Comparison of ENCODE assay signal across 15 cellular contexts in genomic region chr14:21057803-21058675, GRCh38. TPM values are rescaled to one million over a fixed set of nuclear protein-coding genes. Genes with fewer than 3 reads are reported as not detected.
A peak's percentile ranks its signal among the peaks of the same experiment; 100 is the strongest.
DNase-seq lines count a peak whose midpoint lies in the region; ATAC-seq, FAIRE-seq and TF ChIP-seq lines count a peak whose summit lies in the region.
"Had no signal": no experiment of that assay in that cellular context is flagged by ENCODE, and none has a peak within 500 bp of the region (broad histone marks: within the 10 kb centered on the region; RNA-seq: fewer than 3 reads in every experiment).

Gene RNASE8, plus strand, starts transcription at chr14:21057822. Its CDS starts 71 bp downstream, at chr14:21057893.

- H3K4me1 Mint-ChIP-seq in activated T-cell treated with anti-CD3 and anti-CD28 coated beads, Interleukin-2, amount 50 U/mL, for 72 hours (ENCODE audit: low read depth) = peaks cover 7% of the 10 kb centered on the region
- peaks cover 6% of the 10 kb centered on the region for H3K4me1 Mint-ChIP-seq in stimulated activated naive CD8-positive, alpha-beta T cell treated with anti-CD3 and anti-CD28 coated beads, Interleukin-15, amount 100 ng/mL, for 72 hours

- H3K4me3 Mint-ChIP-seq in activated T-cell treated with anti-CD3 and anti-CD28 coated beads, Interleukin-2, amount 50 U/mL, for 72 hours = no peak within 1 kb of the TSS
- H3K4me3 Mint-ChIP-seq in stimulated activated naive CD8-positive, alpha-beta T cell treated with anti-CD3 and anti-CD28 coated beads, Interleukin-15, amount 100 ng/mL, for 72 hours = no peak within 1 kb of the TSS

- no peak within 1 kb of the TSS for H3K27ac Mint-ChIP-seq in activated T-cell treated with anti-CD3 and anti-CD28 coated beads, Interleukin-2, amount 50 U/mL, for 72 hours
- H3K27ac Mint-ChIP-seq in stimulated activated naive CD8-positive, alpha-beta T cell treated with anti-CD3 and anti-CD28 coated beads, Interleukin-15, amount 100 ng/mL, for 72 hours = peak within 1 kb of the TSS in 1 of 2 donors; percentile 47

- no peak within 1 kb of the TSS for H3K27ac ChIP-seq in RWPE2 (ENCODE audit: poor library complexity, severe bottlenecking)
- H3K27ac ChIP-seq in esophagus muscularis mucosa (replicated peaks in 1 of 4) = no peak within 1 kb of the TSS
- H3K27ac ChIP-seq: suprapubic skin had no signal

- intact Hi-C loops in esophagus muscularis mucosa (cut with DNase I) = no loop called here

- H3K36me3 ChIP-seq in RWPE2 (ENCODE audit: low read depth) = no peaks in the 10 kb centered on the region
- H3K36me3 ChIP-seq in esophagus muscularis mucosa = no peaks in the 10 kb centered on the region
- H3K36me3 ChIP-seq: suprapubic skin had no signal

- TF ChIP-seq POLR2A in GM12892 (IDR thresholded peaks at IDR 0.05; ENCODE audit: low read depth, low read length) (no peak), esophagus muscularis mucosa (IDR thresholded peaks at IDR 0.05; ENCODE audit: low read depth) (no peak)

- H3K27me3 ChIP-seq in RWPE2 (ENCODE audit: insufficient read depth, poor library complexity, severe bottlenecking) = no peaks in the 10 kb centered on the region
- H3K27me3 ChIP-seq in esophagus muscularis mucosa = no peaks in the 10 kb centered on the region
- H3K27me3 ChIP-seq: suprapubic skin had no signal

- H3K36me3 Mint-ChIP-seq in activated T-cell treated with anti-CD3 and anti-CD28 coated beads, Interleukin-2, amount 50 U/mL, for 72 hours (ENCODE audit: insufficient read depth in 2 of 2) = no peaks in the 10 kb centered on the region

- FAIRE-seq in GM12892 (lab: Jason Lieb, UNC) = no peak

- no peaks in the 10 kb centered on the region for H3K9me3 Mint-ChIP-seq in activated T-cell treated with anti-CD3 and anti-CD28 coated beads, Interleukin-2, amount 50 U/mL, for 72 hours
- H3K9me3 Mint-ChIP-seq in stimulated activated naive CD8-positive, alpha-beta T cell treated with anti-CD3 and anti-CD28 coated beads, Interleukin-15, amount 100 ng/mL, for 72 hours = no peaks in the 10 kb centered on the region

- peak; percentile 16 for DNase-seq in activated T-cell treated with anti-CD3 and anti-CD28 coated beads, Interleukin-2, amount 50 U/mL, for 72 hours
- DNase-seq in activated T-cell treated with anti-CD3 and anti-CD28 coated beads, Interleukin-2, amount 50 U/mL, for 1 hour = no peak
- DNase-seq in RWPE2 (ENCODE audit: low spot score) (no peak), fibroblast of peridontal ligament (ENCODE audit: extremely low read depth) (peak; percentile 23), GM12892 (ENCODE audit: insufficient read length) (no peak), pons (ENCODE audit: low spot score) (no peak), esophagus muscularis mucosa (ENCODE audit: extremely low spot score) (no peak)
- no peak for DNase-seq in stimulated activated naive CD8-positive, alpha-beta T cell treated with anti-CD3 and anti-CD28 coated beads, Interleukin-15, amount 100 ng/mL, for 72 hours
- DNase-seq: activated CD4-positive, alpha-beta T cell treated with anti-CD3 and anti-CD28 coated beads, Interleukin-2, amount 50 U/mL, for 48 hours; amniotic stem cell; GDM1; NCI-H1694; NCI-H774 had no signal

- 68% methylated on average over 8 of the region's 8 CpGs for WGBS in esophagus muscularis mucosa

- H3K4me1 ChIP-seq in RWPE2 (ENCODE audit: insufficient read depth, poor library complexity, severe bottlenecking) = no peaks in the 10 kb centered on the region
- H3K4me1 ChIP-seq in esophagus muscularis mucosa = peaks cover 0 to 3% (median 1%) of the 10 kb centered on the region in 4 donors

- TF ChIP-seq CTCF in RWPE2 (IDR thresholded peaks at IDR 0.05; ENCODE audit: poor library complexity, severe bottlenecking) = no peak
- no peak for TF ChIP-seq CTCF in esophagus muscularis mucosa (IDR thresholded peaks at IDR 0.05)

- TF ChIP-seq EP300 in esophagus muscularis mucosa (IDR thresholded peaks at IDR 0.05) = no peak

- peaks cover 24% of the 10 kb centered on the region for H3K27me3 Mint-ChIP-seq in activated T-cell treated with anti-CD3 and anti-CD28 coated beads, Interleukin-2, amount 50 U/mL, for 72 hours (ENCODE audit: low read depth)
- H3K27me3 Mint-ChIP-seq in stimulated activated naive CD8-positive, alpha-beta T cell treated with anti-CD3 and anti-CD28 coated beads, Interleukin-15, amount 100 ng/mL, for 72 hours = peaks cover 24% of the 10 kb centered on the region

- no peaks in the 10 kb centered on the region for H3K9me3 ChIP-seq in RWPE2 (ENCODE audit: severe bottlenecking)
- no peaks in the 10 kb centered on the region for H3K9me3 ChIP-seq in esophagus muscularis mucosa
- H3K9me3 ChIP-seq: suprapubic skin had no signal

- ATAC-seq in activated T-cell treated with anti-CD3 and anti-CD28 coated beads, Interleukin-2, amount 50 U/mL, for 72 hours (replicated peaks in 1 of 2) = peak; percentile 66 to 67
- peak; percentile 49; the same call in 2 of the 3 replicates for ATAC-seq in RWPE2 (ENCODE audit: low read depth)
- peak; percentile 49 for ATAC-seq in stimulated activated naive CD8-positive, alpha-beta T cell treated with anti-CD3 and anti-CD28 coated beads, Interleukin-15, amount 100 ng/mL, for 72 hours

- H3K4me3 ChIP-seq in RWPE2 (ENCODE audit: severe bottlenecking) = no peak within 1 kb of the TSS
- no peak within 1 kb of the TSS for H3K4me3 ChIP-seq in esophagus muscularis mucosa
- H3K4me3 ChIP-seq: suprapubic skin had no signal

RNA-seq across cellular contexts. Expression of gene RNASE8, which starts in this region (rescaled TPM):
- total RNA-seq in activated T-cell treated with anti-CD3 and anti-CD28 coated beads, Interleukin-2, amount 50 U/mL, for 72 hours = not detected
- not detected for polyA plus RNA-seq in GM12892 (2012; ENCODE audit: missing spikeins)
- total RNA-seq in esophagus muscularis mucosa = not detected
- total RNA-seq: pulmonary artery endothelial cell, suprapubic skin had no signal

Comparison
In these comparisons a context has a peak if more than half of its experiments do, and no peak if none do; other contexts are left out.
1. Peak in DNase-seq and ATAC-seq in activated T-cell treated with anti-CD3 and anti-CD28 coated beads, Interleukin-2, amount 50 U/mL, for 72 hours; RNA of the gene not detected or under 1 TPM.